In genomic region chr13:98445340-98446233, GRCh38 we compare ENCODE assay signal across 8 cellular contexts.
DNase-seq lines count a peak whose midpoint lies in the region; ATAC-seq and TF ChIP-seq lines count a peak whose summit lies in the region.

No MANE protein-coding gene starts in this region.

- no peaks in the 10 kb centered on the region for H3K9me3 ChIP-seq in BLaER1 treated with 17β-estradiol and CSF1 and Interleukin-3, amounts not matched to agents 10 nM and 100 nM (replicated peaks in 1 of 11)
- H3K9me3 ChIP-seq in OCI-LY3 (ENCODE audit: insufficient read depth, low read length), result no peaks in the 10 kb centered on the region
- no peaks in the 10 kb centered on the region for H3K9me3 ChIP-seq in neuronal stem cell (replicated peaks in 1 of 2; ENCODE audit: control insufficient read depth in 2 of 2, insufficient read depth in 1 of 2, low read depth in 1 of 2, low read length in 2 of 2)
- H3K9me3 ChIP-seq in testis, result no peaks in the 10 kb centered on the region

- H3K4ac ChIP-seq in neuronal stem cell (ENCODE audit: low read length), result no peak overlapping the region

- peak overlapping the region; percentile 34 for H3K18ac ChIP-seq in neuronal stem cell (ENCODE audit: low read length)

- intact Hi-C loops in testis (cut with DNase I; ENCODE audit: low total_unique reads), result no loop called here

- H2BK120ac ChIP-seq in neuronal stem cell (ENCODE audit: low read depth, low read length), result no peak overlapping the region

- no peak overlapping the region for H2BK5ac ChIP-seq in neuronal stem cell (ENCODE audit: low read length)

- H3K4me2 ChIP-seq in BLaER1 treated with 17β-estradiol and CSF1 and Interleukin-3, amounts not matched to agents 10 nM and 100 nM, result peak overlapping the region in 10 of 11 experiments; percentile 2 to 55 (median 36); a peak in 17 of 22 replicates
- H3K4me2 ChIP-seq in OCI-LY3 (ENCODE audit: low read length) (peak overlapping the region; percentile 69), neuronal stem cell (ENCODE audit: insufficient read depth, low read length, poor library complexity, severe bottlenecking) (no peak overlapping the region)

- no peak overlapping the region for H4K91ac ChIP-seq in neuronal stem cell (ENCODE audit: low read depth, low read length, poor library complexity)

- peaks cover 57 to 95% (median 73%) of the 10 kb centered on the region in 11 experiments; a peak in 21 of 22 replicates for H4K20me1 ChIP-seq in BLaER1 treated with 17β-estradiol and CSF1 and Interleukin-3, amounts not matched to agents 10 nM and 100 nM
- peaks cover 7% of the 10 kb centered on the region; the same call in 1 of the 2 replicates for H4K20me1 ChIP-seq in OCI-LY3 (ENCODE audit: insufficient read depth, low read length)

- peaks cover 17 to 59% (median 45%) of the 10 kb centered on the region in 10 experiments for H3K4me1 ChIP-seq in BLaER1 treated with 17β-estradiol and CSF1 and Interleukin-3, amounts not matched to agents 10 nM and 100 nM
- peaks cover 14% of the 10 kb centered on the region for H3K4me1 ChIP-seq in OCI-LY3 (ENCODE audit: low read length)
- H3K4me1 ChIP-seq in neuronal stem cell (ENCODE audit: control insufficient read depth in 2 of 2, insufficient read depth in 1 of 2, low read depth in 1 of 2, low read length in 2 of 2), result peaks cover 6 to 11% of the 10 kb centered on the region in 2 donors
- peaks cover 5% of the 10 kb centered on the region for H3K4me1 ChIP-seq in testis

- TF ChIP-seq CTCF in OCI-LY3 (IDR thresholded peaks at IDR 0.05; ENCODE audit: low read depth, low read length) (peak; percentile 90), testis (IDR thresholded peaks at IDR 0.05) (peak; percentile 85 to 93 (median 92))

- H2BK12ac ChIP-seq in neuronal stem cell (ENCODE audit: low read length), result peak overlapping the region; percentile 18

- H3K23ac ChIP-seq in neuronal stem cell (ENCODE audit: low read depth, low read length, poor library complexity), result peak overlapping the region; percentile 6

- peaks cover 15 to 74% (median 35%) of the 10 kb centered on the region in 11 experiments; a peak in 21 of 22 replicates for H3K36me3 ChIP-seq in BLaER1 treated with 17β-estradiol and CSF1 and Interleukin-3, amounts not matched to agents 10 nM and 100 nM
- H3K36me3 ChIP-seq in OCI-LY3 (replicated peaks; ENCODE audit: low read depth, low read length) (no peaks in the 10 kb centered on the region), neuronal stem cell (replicated peaks in 1 of 2; ENCODE audit: control insufficient read depth in 2 of 2, insufficient read depth in 2 of 2, low read length in 2 of 2) (peaks cover 34 to 88% of the 10 kb centered on the region in 2 donors), testis (ENCODE audit: low read depth, missing control alignments) (no peaks in the 10 kb centered on the region)

- H3K4me3 ChIP-seq in BLaER1 treated with 17β-estradiol and CSF1 and Interleukin-3, amounts not matched to agents 10 nM and 100 nM, result no peak overlapping the region
- H3K4me3 ChIP-seq in OCI-LY3 (ENCODE audit: low read length) (peak overlapping the region; percentile 14), neuronal stem cell (ENCODE audit: low read length in 2 of 2) (no peak overlapping the region), testis (no peak overlapping the region)

- TF ChIP-seq POLR2A in testis (IDR thresholded peaks at IDR 0.05), result no peak

- no peaks in the 10 kb centered on the region for H3K27me3 ChIP-seq in BLaER1 treated with 17β-estradiol and CSF1 and Interleukin-3, amounts not matched to agents 10 nM and 100 nM
- H3K27me3 ChIP-seq in OCI-LY3 (ENCODE audit: low read depth, low read length), result no peaks in the 10 kb centered on the region
- H3K27me3 ChIP-seq in neuronal stem cell (ENCODE audit: control insufficient read depth in 3 of 3, insufficient read depth in 3 of 3, low read depth in 1 of 3, low read length in 3 of 3), result no peaks in the 10 kb centered on the region
- H3K27me3 ChIP-seq in testis, result no peaks in the 10 kb centered on the region

- no peak overlapping the region for H4K8ac ChIP-seq in neuronal stem cell (ENCODE audit: low read depth, low read length)

- no peak overlapping the region for H3K14ac ChIP-seq in neuronal stem cell (ENCODE audit: low read length)

- no peaks in the 10 kb centered on the region for H3K79me2 ChIP-seq in OCI-LY3 (ENCODE audit: low read length)

- H3K9ac ChIP-seq in BLaER1 treated with 17β-estradiol and CSF1 and Interleukin-3, amounts not matched to agents 10 nM and 100 nM, result peak overlapping the region in 1 of 11 experiments; percentile 2; a peak in 1 of 22 replicates
- H3K9ac ChIP-seq in OCI-LY3 (ENCODE audit: low read length) (peak overlapping the region; percentile 44; the same call in 1 of the 2 replicates), neuronal stem cell (ENCODE audit: low read depth, low read length, poor library complexity) (no peak overlapping the region)

- H2AK5ac ChIP-seq in neuronal stem cell (ENCODE audit: low read depth, low read length), result no peak overlapping the region

- no peak overlapping the region for H3K27ac ChIP-seq in BLaER1 treated with 17β-estradiol and CSF1 and Interleukin-3, amounts not matched to agents 10 nM and 100 nM
- H3K27ac ChIP-seq in OCI-LY3 (ENCODE audit: low read length) (no peak overlapping the region), neuronal stem cell (replicated peaks; ENCODE audit: low read length) (no peak overlapping the region), testis (peak overlapping the region in 1 of 2 donors; percentile 39)

- H2AFZ ChIP-seq in OCI-LY3 (ENCODE audit: low read depth, low read length) (no peak overlapping the region), neuronal stem cell (ENCODE audit: low read length) (no peak overlapping the region)

- WGBS in neuronal stem cell (ENCODE audit: extremely low coverage in 2 of 2, insufficient read length in 2 of 2, insufficient replicate concordance in 1 of 2), 2 donors, result no CpG with 5 or more reads among the region's 18 CpGs
- WGBS in testis, 2 donors, result 28 to 41% methylated on average over 13 to 18 of the region's 18 CpGs

- no peak overlapping the region for H2BK15ac ChIP-seq in neuronal stem cell (ENCODE audit: low read length)

- ATAC-seq in GM19025 (IDR thresholded peaks at IDR 0.05; ENCODE audit: low read depth, unreplicated experiment) (peak; percentile 75), HG03159 (IDR thresholded peaks at IDR 0.05; ENCODE audit: unreplicated experiment) (peak; percentile 93), esophagus mucosa (peak; percentile 79)

- peak; percentile 75 for DNase-seq in activated T-cell treated with anti-CD3 and anti-CD28 coated beads for 4 hours
- DNase-seq in neuronal stem cell (ENCODE audit: low spot score), result peak; percentile 54
- DNase-seq in testis, result peak; percentile 77

- peaks cover 3% of the 10 kb centered on the region for H3K79me1 ChIP-seq in neuronal stem cell (ENCODE audit: low read depth, low read length)
